Comparison of ENCODE assay signal across 35 cellular contexts in genomic region chr4:93289241-93289640, GRCh38.
"Had no signal": no experiment of that assay in that cellular context is flagged by ENCODE, and none has a peak within 500 bp of the region (broad histone marks: within the 10 kb centered on the region; RNA-seq: fewer than 3 reads in every experiment).

No MANE protein-coding gene starts in this region.

- H3K9ac ChIP-seq: KMS-11 had no signal

- DNase-seq: Karpas-422, Kasumi-1, KBM-7, KG1, MG63, MM.1S, MV-4-11, NCI-H1048, NCI-H1092, NCI-H1092 treated with DMSO at 0.1 percent for 48 hours, NCI-H1105, NCI-H1105 treated with DMSO at 0.1 percent for 48 hours, NCI-H1417, NCI-H1417 treated with DMSO at 0.1 percent for 48 hours, NCI-H1436, NCI-H1436 treated with DMSO at 0.1 percent for 48 hours, NCI-H146, NCI-H1694, NCI-H1694 treated with DMSO at 0.1 percent for 48 hours, NCI-H187, NCI-H187 treated with DMSO at 0.1 percent for 48 hours, NCI-H1930, NCI-H2029, NCI-H2029 treated with DMSO at 0.1 percent for 48 hours, NCI-H2081, NCI-H2081 treated with DMSO at 0.1 percent for 48 hours, NCI-H2107, NCI-H2171, NCI-H2171 treated with DMSO at 0.1 percent for 48 hours, NCI-H2227 treated with DMSO at 0.1 percent for 48 hours, NCI-H226, NCI-H345, NCI-H446, NCI-H446 treated with DMSO at 0.1 percent for 48 hours had no signal

- H3K4me2 ChIP-seq: KMS-11 had no signal

- H3K9me3 ChIP-seq: MG63 had no signal

- H3K36me3 ChIP-seq: MG63 had no signal

- H3K4me3 ChIP-seq: MG63 had no signal

- H3K27me3 ChIP-seq: MG63 had no signal

- H3K27ac ChIP-seq: KMS-11 had no signal
